24 cellular contexts compared by ENCODE assay signal in the genomic region with DNA sequence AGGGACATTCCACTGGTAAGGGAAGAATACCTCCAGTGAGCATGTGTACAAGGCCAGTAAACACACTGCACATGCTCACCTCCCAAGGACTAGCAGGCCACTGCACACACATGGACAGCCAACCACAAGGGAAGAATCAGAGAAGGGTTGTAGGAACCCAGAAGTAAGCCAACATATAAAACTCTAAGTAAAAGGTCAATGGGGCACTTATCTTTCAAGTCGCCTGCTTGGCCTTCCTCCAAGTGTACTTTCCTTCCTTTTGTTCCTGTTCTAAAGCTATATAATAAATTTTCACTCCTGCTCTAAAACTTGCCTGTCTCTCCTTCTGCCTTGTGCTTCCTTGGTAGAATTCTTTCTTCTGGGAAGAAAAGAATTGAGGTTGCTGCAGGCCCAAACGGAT. TPM values are rescaled to one million over a fixed set of nuclear protein-coding genes. Genes with fewer than 3 reads are reported as not detected.
DNase-seq lines count a peak whose midpoint lies in the region; ATAC-seq and TF ChIP-seq lines count a peak whose summit lies in the region.
"Had no signal": no experiment of that assay in that cellular context is flagged by ENCODE, and none has a peak within 500 bp of the region (broad histone marks: within the 10 kb centered on the region; RNA-seq: fewer than 3 reads in every experiment).

No MANE protein-coding gene starts in this region.

- no peak overlapping the region for H3K4me3 ChIP-seq in HUES64 (ENCODE audit: low read length)
- H3K4me3 ChIP-seq in thyroid gland (replicated peaks in 1 of 3) = no peak overlapping the region
- H3K4me3 ChIP-seq: coronary artery, heart left ventricle, thoracic aorta had no signal

- no peak overlapping the region for H3K4me3 Mint-ChIP-seq in activated CD4-positive, alpha-beta T cell treated with anti-CD3 and anti-CD28 coated beads for 36 hours
- H3K4me3 Mint-ChIP-seq: CD4-positive, alpha-beta memory T cell; immature natural killer cell; T-helper 2 cell treated with Interferon-gamma antibody and Interleukin-4, amounts not matched to agents 5 μg/mL and 100 μg/mL, for 36 hours had no signal

- peaks cover 7% of the 10 kb centered on the region for H3K9me3 Mint-ChIP-seq in activated CD4-positive, alpha-beta T cell treated with anti-CD3 and anti-CD28 coated beads for 36 hours (ENCODE audit: low read depth)
- H3K9me3 Mint-ChIP-seq: immature natural killer cell had no signal

- H3K27me3 ChIP-seq in HUES64 (ENCODE audit: insufficient read depth, low read length) = no peaks in the 10 kb centered on the region
- H3K27me3 ChIP-seq in thyroid gland = no peaks in the 10 kb centered on the region
- H3K27me3 ChIP-seq: heart left ventricle had no signal

- H3K4me1 ChIP-seq in HUES64 (ENCODE audit: insufficient read depth, low read length) (peaks cover 17% of the 10 kb centered on the region), thyroid gland (peaks cover 4 to 17% of the 10 kb centered on the region in 2 donors)
- H3K4me1 ChIP-seq: heart left ventricle had no signal

- TF ChIP-seq POLR2A in thyroid gland (IDR thresholded peaks at IDR 0.05) = no peak

- no peak overlapping the region for H3K9ac ChIP-seq in HUES64 (ENCODE audit: low read depth, low read length)

- intact Hi-C loops in left colon (cut with DNase I, micrococcal nuclease) = no loop called here
- intact Hi-C loops in thyroid gland (cut with DNase I) = no loop called here
- intact Hi-C loops in activated CD4-positive, alpha-beta T cell treated with anti-CD3 and anti-CD28 coated beads for 36 hours (cut with DNase I, micrococcal nuclease) = no loop called here

- peaks cover 28% of the 10 kb centered on the region for H3K36me3 ChIP-seq in HUES64 (ENCODE audit: insufficient read depth, low read length)
- H3K36me3 ChIP-seq in thyroid gland = no peaks in the 10 kb centered on the region

- H3K27ac ChIP-seq in HUES64 (ENCODE audit: low read depth, low read length) = peak overlapping the region; percentile 29; the same call in 1 of the 2 replicates
- H3K27ac ChIP-seq in VCaP = peak overlapping the region; percentile 54
- H3K27ac ChIP-seq in thyroid gland = peak overlapping the region in 1 of 3 donors; percentile 31
- H3K27ac ChIP-seq: coronary artery, heart left ventricle, thoracic aorta had no signal

- H3K4me1 Mint-ChIP-seq in activated CD4-positive, alpha-beta T cell treated with anti-CD3 and anti-CD28 coated beads for 36 hours = no peaks in the 10 kb centered on the region

- no peaks in the 10 kb centered on the region for H3K27me3 Mint-ChIP-seq in activated CD4-positive, alpha-beta T cell treated with anti-CD3 and anti-CD28 coated beads for 36 hours
- H3K27me3 Mint-ChIP-seq: CD4-positive, alpha-beta memory T cell had no signal

- no peak overlapping the region for H3K27ac Mint-ChIP-seq in activated CD4-positive, alpha-beta T cell treated with anti-CD3 and anti-CD28 coated beads for 36 hours
- H3K27ac Mint-ChIP-seq: CD4-positive, alpha-beta memory T cell; T-helper 2 cell treated with Interferon-gamma antibody and Interleukin-4, amounts not matched to agents 5 μg/mL and 100 μg/mL, for 36 hours had no signal

- POLR2A ChIA-PET in activated CD4-positive, alpha-beta T cell treated with anti-CD3 and anti-CD28 coated beads for 36 hours (lab: Charles Lee) = no interaction called here

- DNase-seq in left colon (peak; percentile 68 to 69), thyroid gland (peak; percentile 12 to 33)
- no peak for DNase-seq in effector CD8-positive, alpha-beta T cell (lab: John Stamatoyannopoulos, UW)
- DNase-seq in stimulated activated naive CD8-positive, alpha-beta T cell treated with anti-CD3 and anti-CD28 coated beads, Interleukin-15, Interleukin-2, amounts not matched to agents 100 U/mL and 50 U/mL, for 24 hours = no peak
- no peak for DNase-seq in activated CD4-positive, alpha-beta T cell treated with anti-CD3 and anti-CD28 coated beads for 36 hours
- DNase-seq: activated CD4-positive, CD25-positive, alpha-beta regulatory T cell treated with anti-CD3 and anti-CD28 coated beads, Interleukin-2, amount 50 U/mL, for 72 hours; activated naive CD4-positive, alpha-beta T cell; activated T-cell treated with anti-CD3 and anti-CD28 coated beads, Interleukin-2, amount 50 U/mL, for 1 hour; CD4-positive, alpha-beta memory T cell; DMS153; heart left ventricle; immature natural killer cell; NCI-H1105; NCI-H2107; NCI-H526; retina; stimulated activated CD4-positive, alpha-beta T cell treated with anti-CD3 and anti-CD28 coated beads, Interleukin-4, amount 100 ng/mL, for 1 hour; stimulated activated naive CD4-positive, alpha-beta T cell had no signal

- peaks cover 22% of the 10 kb centered on the region for H3K9me3 ChIP-seq in HUES64 (ENCODE audit: insufficient read depth, low read depth, low read length)
- no peaks in the 10 kb centered on the region for H3K9me3 ChIP-seq in thyroid gland
- H3K9me3 ChIP-seq: thoracic aorta had no signal

- peak; percentile 99 for ATAC-seq in left colon
- no peak for ATAC-seq in stimulated activated naive CD8-positive, alpha-beta T cell treated with anti-CD3 and anti-CD28 coated beads, Interleukin-15, Interleukin-2, amounts not matched to agents 100 U/mL and 50 U/mL, for 24 hours
- ATAC-seq in activated CD4-positive, alpha-beta T cell treated with anti-CD3 and anti-CD28 coated beads for 36 hours = no peak
- ATAC-seq: heart left ventricle, SK-N-SH treated with all-trans-retinoic acid at 6 μM for 48 hours had no signal

- peaks cover 55% of the 10 kb centered on the region for H3K36me3 Mint-ChIP-seq in activated CD4-positive, alpha-beta T cell treated with anti-CD3 and anti-CD28 coated beads for 36 hours (ENCODE audit: low read depth)

- no peak for TF ChIP-seq CTCF in VCaP (conservative IDR thresholded peaks at IDR 0.05)
- TF ChIP-seq CTCF in thyroid gland (IDR thresholded peaks at IDR 0.05) = no peak

- WGBS in HUES64 = 80% methylated on average over 2 of the region's 2 CpGs
- 40 to 42% methylated on average over 2 of the region's 2 CpGs for WGBS in thyroid gland, 2 donors

- CTCF ChIA-PET in activated CD4-positive, alpha-beta T cell treated with anti-CD3 and anti-CD28 coated beads for 36 hours (lab: Charles Lee) = no interaction called here

RNA-seq across cellular contexts. Expression of a gene that starts 33.0 kb away (rescaled TPM):
- 23.3 TPM for polyA plus RNA-seq in HUES64 (2013, experiment 1 of 2)
- polyA plus RNA-seq in HUES64 (2013, experiment 2 of 2) = 21.0 TPM
- 10 to 100 TPM; 17.0 to 19.0 TPM for total RNA-seq in left colon
- total RNA-seq in thyroid gland = 10 to 100 TPM; 21.8 to 43.8 (median 25.7) TPM
- total RNA-seq in activated CD4-positive, alpha-beta T cell treated with anti-CD3 and anti-CD28 coated beads for 36 hours = 10 to 100 TPM; 23.5 to 25.1 TPM

Comparison
In these comparisons a context has a peak if more than half of its experiments do, and no peak if none do; other contexts are left out.
1. DNase-seq: peak in left colon (2 of 2) and thyroid gland (2 of 2); none in effector CD8-positive, alpha-beta T cell (single experiment), stimulated activated naive CD8-positive, alpha-beta T cell treated with anti-CD3 and anti-CD28 coated beads, Interleukin-15, Interleukin-2, amounts not matched to agents 100 U/mL and 50 U/mL, for 24 hours (single experiment) and activated CD4-positive, alpha-beta T cell treated with anti-CD3 and anti-CD28 coated beads for 36 hours (single experiment).